In genomic region chr2:85697096-85697495, GRCh38 we compare ENCODE assay signal across 27 cellular contexts. TPM values are rescaled to one million over a fixed set of nuclear protein-coding genes. Genes with fewer than 3 reads are reported as not detected.
A peak's percentile ranks its signal among the peaks of the same experiment; 100 is the strongest.
DNase-seq lines count a peak whose midpoint lies in the region; ATAC-seq, FAIRE-seq and TF ChIP-seq lines count a peak whose summit lies in the region.
"Had no signal": no experiment of that assay in that cellular context is flagged by ENCODE, and none has a peak within 500 bp of the region (broad histone marks: within the 10 kb centered on the region; RNA-seq: fewer than 3 reads in every experiment).

No MANE protein-coding gene starts in this region.

- H3K4me3 Mint-ChIP-seq in activated CD4-positive, alpha-beta memory T cell treated with anti-CD3 and anti-CD28 coated beads, Interleukin-2, amount 10 ng/mL, durations not matched to agents 7 days and 5 days, result peak overlapping the region; percentile 31
- no peak overlapping the region for H3K4me3 Mint-ChIP-seq in activated CD4-positive, alpha-beta memory T cell treated with anti-CD3 and anti-CD28 coated beads for 36 hours
- peak overlapping the region; percentile 13 for H3K4me3 Mint-ChIP-seq in CD8-positive, alpha-beta T cell
- peak overlapping the region; percentile 57 for H3K4me3 Mint-ChIP-seq in astrocyte (ENCODE audit: unreplicated experiment)
- H3K4me3 Mint-ChIP-seq in natural killer cell treated with Interleukin-12 subunit alpha and Interleukin-12 subunit beta and Interleukin-15 and Interleukin-18, amount 100 ng/mL, for 72 hours, result peak overlapping the region; percentile 94
- H3K4me3 Mint-ChIP-seq: CD4-positive, alpha-beta T cell had no signal

- no peaks in the 10 kb centered on the region for H3K4me1 ChIP-seq in CD8-positive, alpha-beta T cell (ENCODE audit: insufficient read depth, low read length)
- peaks cover 12% of the 10 kb centered on the region for H3K4me1 ChIP-seq in astrocyte (ENCODE audit: insufficient read depth, low read length)
- H3K4me1 ChIP-seq: BE2C had no signal

- H3K4me2 ChIP-seq in astrocyte (ENCODE audit: low read length), result no peak overlapping the region

- CTCF ChIA-PET in activated CD4-positive, alpha-beta memory T cell treated with anti-CD3 and anti-CD28 coated beads, Interleukin-2, amount 10 ng/mL, durations not matched to agents 7 days and 5 days (lab: Charles Lee), result interaction anchor here (1.0 to 3.6 kb wide), 5 partner anchors 10 to 60 kb away, joined by 3 to 21 read pairs (median 4); no protein-coding TSS in a partner anchor
- CTCF ChIA-PET in activated CD4-positive, alpha-beta memory T cell treated with anti-CD3 and anti-CD28 coated beads for 36 hours (lab: Charles Lee), result interaction anchor here (1.0 to 5.4 kb wide), 2 partner anchors 9 to 18 kb away, joined by 3 to 34 read pairs; no protein-coding TSS in a partner anchor
- CTCF ChIA-PET in CD8-positive, alpha-beta T cell (lab: Charles Lee), result interaction anchor here (0.8 to 4.5 kb wide), 3 partner anchors 10 to 117 kb away, joined by 3 to 18 read pairs (median 3); no protein-coding TSS in a partner anchor

- H3K79me2 ChIP-seq in astrocyte (ENCODE audit: insufficient read depth, low read length), result no peaks in the 10 kb centered on the region

- no peak overlapping the region for H2AFZ ChIP-seq in astrocyte (ENCODE audit: low read depth, low read length)
- H2AFZ ChIP-seq: GM23248 had no signal

- H3K9me3 Mint-ChIP-seq in activated CD4-positive, alpha-beta memory T cell treated with anti-CD3 and anti-CD28 coated beads, Interleukin-2, amount 10 ng/mL, durations not matched to agents 7 days and 5 days, result no peaks in the 10 kb centered on the region
- H3K9me3 Mint-ChIP-seq in activated CD4-positive, alpha-beta memory T cell treated with anti-CD3 and anti-CD28 coated beads for 36 hours, result no peaks in the 10 kb centered on the region
- H3K9me3 Mint-ChIP-seq in CD8-positive, alpha-beta T cell, result no peaks in the 10 kb centered on the region
- H3K9me3 Mint-ChIP-seq in astrocyte (ENCODE audit: unreplicated experiment), result no peaks in the 10 kb centered on the region
- no peaks in the 10 kb centered on the region for H3K9me3 Mint-ChIP-seq in natural killer cell treated with Interleukin-12 subunit alpha and Interleukin-12 subunit beta and Interleukin-15 and Interleukin-18, amount 100 ng/mL, for 72 hours
- H3K9me3 Mint-ChIP-seq: CD4-positive, alpha-beta T cell had no signal

- TF ChIP-seq CTCF in CD8-positive, alpha-beta T cell (IDR thresholded peaks at IDR 0.05), result no peak
- TF ChIP-seq CTCF in astrocyte (IDR thresholded peaks at IDR 0.05; ENCODE audit: insufficient read depth, low read depth, low read length), result no peak

- no peak overlapping the region for H3K9ac ChIP-seq in astrocyte (ENCODE audit: low read length)
- H3K9ac ChIP-seq: GM23248 had no signal

- H3K27ac Mint-ChIP-seq in activated CD4-positive, alpha-beta memory T cell treated with anti-CD3 and anti-CD28 coated beads, Interleukin-2, amount 10 ng/mL, durations not matched to agents 7 days and 5 days, result peak overlapping the region; percentile 64
- H3K27ac Mint-ChIP-seq in activated CD4-positive, alpha-beta memory T cell treated with anti-CD3 and anti-CD28 coated beads for 36 hours, result no peak overlapping the region
- H3K27ac Mint-ChIP-seq in CD8-positive, alpha-beta T cell, result no peak overlapping the region
- no peak overlapping the region for H3K27ac Mint-ChIP-seq in astrocyte (ENCODE audit: unreplicated experiment)
- H3K27ac Mint-ChIP-seq in natural killer cell treated with Interleukin-12 subunit alpha and Interleukin-12 subunit beta and Interleukin-15 and Interleukin-18, amount 100 ng/mL, for 72 hours, result peak overlapping the region; percentile 84 to 99
- H3K27ac Mint-ChIP-seq: CD4-positive, alpha-beta T cell had no signal

- no peaks in the 10 kb centered on the region for H3K27me3 Mint-ChIP-seq in activated CD4-positive, alpha-beta memory T cell treated with anti-CD3 and anti-CD28 coated beads, Interleukin-2, amount 10 ng/mL, durations not matched to agents 7 days and 5 days
- no peaks in the 10 kb centered on the region for H3K27me3 Mint-ChIP-seq in activated CD4-positive, alpha-beta memory T cell treated with anti-CD3 and anti-CD28 coated beads for 36 hours
- no peaks in the 10 kb centered on the region for H3K27me3 Mint-ChIP-seq in CD8-positive, alpha-beta T cell (ENCODE audit: low read depth)
- H3K27me3 Mint-ChIP-seq in astrocyte (ENCODE audit: low read depth, unreplicated experiment), result peaks cover 33% of the 10 kb centered on the region
- H3K27me3 Mint-ChIP-seq in natural killer cell treated with Interleukin-12 subunit alpha and Interleukin-12 subunit beta and Interleukin-15 and Interleukin-18, amount 100 ng/mL, for 72 hours, result no peaks in the 10 kb centered on the region
- H3K27me3 Mint-ChIP-seq: CD4-positive, alpha-beta T cell had no signal

- no peak overlapping the region for H3K27ac ChIP-seq in CD8-positive, alpha-beta T cell (ENCODE audit: low read depth, low read length)
- H3K27ac ChIP-seq in astrocyte (ENCODE audit: low read depth, low read length), result no peak overlapping the region
- H3K27ac ChIP-seq: GM23248 had no signal

- intact Hi-C loops in activated CD4-positive, alpha-beta memory T cell treated with anti-CD3 and anti-CD28 coated beads for 36 hours (cut with micrococcal nuclease), result no loop called here
- intact Hi-C loops in CD8-positive, alpha-beta T cell (cut with DNase I, micrococcal nuclease), result no loop called here

- H4K20me1 ChIP-seq in astrocyte (ENCODE audit: insufficient read depth, low read length), result no peaks in the 10 kb centered on the region

- no peaks in the 10 kb centered on the region for H3K9me3 ChIP-seq in CD8-positive, alpha-beta T cell (ENCODE audit: low read length)
- no peaks in the 10 kb centered on the region for H3K9me3 ChIP-seq in astrocyte (ENCODE audit: insufficient read depth, low read depth, low read length)
- H3K9me3 ChIP-seq: BE2C had no signal

- DNase-seq in activated CD4-positive, alpha-beta memory T cell treated with anti-CD3 and anti-CD28 coated beads, Interleukin-2, amount 10 ng/mL, durations not matched to agents 7 days and 5 days, result peak; percentile 12
- no peak for DNase-seq in activated CD4-positive, alpha-beta memory T cell treated with anti-CD3 and anti-CD28 coated beads for 36 hours
- DNase-seq in CD8-positive, alpha-beta T cell, result peak in 1 of 7 experiments; percentile 42
- DNase-seq in astrocyte (ENCODE audit: low read depth) (no peak), RKO (ENCODE audit: low spot score) (no peak), H4 (ENCODE audit: low spot score) (no peak), COLO668 (lab: John Stamatoyannopoulos, UW; ENCODE audit: unreplicated experiment) (no peak)
- DNase-seq in natural killer cell treated with Interleukin-12 subunit alpha and Interleukin-12 subunit beta and Interleukin-15 and Interleukin-18, amount 100 ng/mL, for 72 hours (ENCODE audit: low spot score), result peak; percentile 5
- DNase-seq: BE2C; CD4-positive, alpha-beta T cell; DMS53; EL; GM23248; HCEC 1CT; NCI-H1105; NCI-H1694; NCI-H2081 treated with DMSO at 0.1 percent for 48 hours; NCI-H510A; NCI-H748 treated with DMSO at 0.1 percent for 48 hours; NK-92 treated with Interleukin-12 subunit alpha and Interleukin-12 subunit beta, amount 100 ng/mL, for 24 hours; Right ventricle myocardium superior had no signal

- H3K4me3 ChIP-seq in CD8-positive, alpha-beta T cell (ENCODE audit: low read depth, low read length), result no peak overlapping the region
- H3K4me3 ChIP-seq in astrocyte (ENCODE audit: insufficient read depth, low read depth, low read length), result no peak overlapping the region
- H3K4me3 ChIP-seq: GM12878, GM23248 had no signal

- POLR2A ChIA-PET in activated CD4-positive, alpha-beta memory T cell treated with anti-CD3 and anti-CD28 coated beads, Interleukin-2, amount 10 ng/mL, durations not matched to agents 7 days and 5 days (lab: Charles Lee), result interaction anchor here (0.7 to 3.0 kb wide), 5 partner anchors 11 to 127 kb away, joined by 3 to 14 read pairs (median 3); no protein-coding TSS in a partner anchor
- POLR2A ChIA-PET in activated CD4-positive, alpha-beta memory T cell treated with anti-CD3 and anti-CD28 coated beads for 36 hours (lab: Charles Lee), result no interaction called here
- POLR2A ChIA-PET in CD8-positive, alpha-beta T cell (lab: Charles Lee), result no interaction called here

- no peak for ATAC-seq in CD8-positive, alpha-beta T cell
- ATAC-seq in natural killer cell treated with Interleukin-12 subunit alpha and Interleukin-12 subunit beta and Interleukin-15 and Interleukin-18, amount 100 ng/mL, for 72 hours, result no peak
- ATAC-seq: GM12878 had no signal

- no peaks in the 10 kb centered on the region for H3K36me3 ChIP-seq in CD8-positive, alpha-beta T cell (ENCODE audit: insufficient read depth, low read length)
- H3K36me3 ChIP-seq in astrocyte (ENCODE audit: insufficient read depth, low read length), result no peaks in the 10 kb centered on the region
- H3K36me3 ChIP-seq: BE2C had no signal

- H3K27me3 ChIP-seq in CD8-positive, alpha-beta T cell (ENCODE audit: insufficient read depth, low read length), result no peaks in the 10 kb centered on the region
- peaks cover 7% of the 10 kb centered on the region for H3K27me3 ChIP-seq in astrocyte (ENCODE audit: insufficient read depth, low read length)
- H3K27me3 ChIP-seq: BE2C had no signal

- H3K4me1 Mint-ChIP-seq in activated CD4-positive, alpha-beta memory T cell treated with anti-CD3 and anti-CD28 coated beads, Interleukin-2, amount 10 ng/mL, durations not matched to agents 7 days and 5 days, result peaks cover 48% of the 10 kb centered on the region
- H3K4me1 Mint-ChIP-seq in activated CD4-positive, alpha-beta memory T cell treated with anti-CD3 and anti-CD28 coated beads for 36 hours (ENCODE audit: low read depth), result peaks cover 4% of the 10 kb centered on the region
- peaks cover 2% of the 10 kb centered on the region for H3K4me1 Mint-ChIP-seq in CD8-positive, alpha-beta T cell (ENCODE audit: low read depth)
- H3K4me1 Mint-ChIP-seq in astrocyte (ENCODE audit: low read depth, unreplicated experiment), result peaks cover 12% of the 10 kb centered on the region
- peaks cover 82% of the 10 kb centered on the region in 2 donors for H3K4me1 Mint-ChIP-seq in natural killer cell treated with Interleukin-12 subunit alpha and Interleukin-12 subunit beta and Interleukin-15 and Interleukin-18, amount 100 ng/mL, for 72 hours (ENCODE audit: low read depth in 2 of 2)

- no peak for FAIRE-seq in astrocyte (lab: Jason Lieb, UNC)
- FAIRE-seq: GM12878, GM19239, HTR-8/SVneo, RCC 7860 had no signal

- H3K36me3 Mint-ChIP-seq in activated CD4-positive, alpha-beta memory T cell treated with anti-CD3 and anti-CD28 coated beads, Interleukin-2, amount 10 ng/mL, durations not matched to agents 7 days and 5 days (ENCODE audit: low read depth), result peaks cover 3% of the 10 kb centered on the region
- no peaks in the 10 kb centered on the region for H3K36me3 Mint-ChIP-seq in activated CD4-positive, alpha-beta memory T cell treated with anti-CD3 and anti-CD28 coated beads for 36 hours
- H3K36me3 Mint-ChIP-seq in CD8-positive, alpha-beta T cell, result no peaks in the 10 kb centered on the region
- no peaks in the 10 kb centered on the region for H3K36me3 Mint-ChIP-seq in astrocyte (ENCODE audit: low read depth, unreplicated experiment)
- H3K36me3 Mint-ChIP-seq in natural killer cell treated with Interleukin-12 subunit alpha and Interleukin-12 subunit beta and Interleukin-15 and Interleukin-18, amount 100 ng/mL, for 72 hours, result peaks cover 21% of the 10 kb centered on the region

RNA-seq across cellular contexts. Expression of gene GNLY, which starts 2.9 kb away (rescaled TPM):
- 100 to 1,000 TPM; 569 to 599 TPM for total RNA-seq in activated CD4-positive, alpha-beta memory T cell treated with anti-CD3 and anti-CD28 coated beads, Interleukin-2, amount 10 ng/mL, durations not matched to agents 7 days and 5 days
- total RNA-seq in activated CD4-positive, alpha-beta memory T cell treated with anti-CD3 and anti-CD28 coated beads for 36 hours, result 10 to 100 TPM; 21.5 to 22.8 TPM
- 10 to 100 TPM; 90.8 to 92.9 TPM for total RNA-seq in CD8-positive, alpha-beta T cell
- total RNA-seq in astrocyte, result not detected in 2 replicates
- total RNA-seq in natural killer cell treated with Interleukin-12 subunit alpha and Interleukin-12 subunit beta and Interleukin-15 and Interleukin-18, amount 100 ng/mL, for 72 hours, result 100 to 1,000 TPM; 599 to 903 TPM
- total RNA-seq in H4 (2014; rRNA removed; shearing (Covaris generic)), result not detected in 2 replicates
- total RNA-seq: A172, GM23248, OCI-LY7 had no signal

RNA-seq across cellular contexts. Expression of gene SFTPB, which starts 29.1 kb away (rescaled TPM):
- not detected for total RNA-seq in activated CD4-positive, alpha-beta memory T cell treated with anti-CD3 and anti-CD28 coated beads, Interleukin-2, amount 10 ng/mL, durations not matched to agents 7 days and 5 days
- not detected for total RNA-seq in activated CD4-positive, alpha-beta memory T cell treated with anti-CD3 and anti-CD28 coated beads for 36 hours
- not detected for total RNA-seq in CD8-positive, alpha-beta T cell
- total RNA-seq in astrocyte, result not detected in 2 replicates
- not detected for total RNA-seq in natural killer cell treated with Interleukin-12 subunit alpha and Interleukin-12 subunit beta and Interleukin-15 and Interleukin-18, amount 100 ng/mL, for 72 hours
- total RNA-seq in H4 (2014; rRNA removed; shearing (Covaris generic)), result not detected in 2 replicates
- total RNA-seq: A172; CD4-positive, alpha-beta T cell; GM23248; OCI-LY7 had no signal

RNA-seq across cellular contexts. Expression of gene ATOH8, which starts 56.7 kb away (rescaled TPM):
- under 1 TPM; 0.55 to 0.78 TPM for total RNA-seq in activated CD4-positive, alpha-beta memory T cell treated with anti-CD3 and anti-CD28 coated beads, Interleukin-2, amount 10 ng/mL, durations not matched to agents 7 days and 5 days
- not detected for total RNA-seq in activated CD4-positive, alpha-beta memory T cell treated with anti-CD3 and anti-CD28 coated beads for 36 hours
- total RNA-seq in CD8-positive, alpha-beta T cell, result under 1 TPM; 0.22 to 0.39 TPM
- total RNA-seq in astrocyte, result 1.2 and 1.9 TPM in 2 replicates
- total RNA-seq in natural killer cell treated with Interleukin-12 subunit alpha and Interleukin-12 subunit beta and Interleukin-15 and Interleukin-18, amount 100 ng/mL, for 72 hours, result not detected
- total RNA-seq in H4 (2014; rRNA removed; shearing (Covaris generic)), result 13.1 and 13.6 TPM in 2 replicates
- total RNA-seq: CD4-positive, alpha-beta T cell; GM12878 had no signal

Comparison
In these comparisons a context has a peak if more than half of its experiments do, and no peak if none do; other contexts are left out.
1. DNase-seq: peak in activated CD4-positive, alpha-beta memory T cell treated with anti-CD3 and anti-CD28 coated beads, Interleukin-2, amount 10 ng/mL, durations not matched to agents 7 days and 5 days (single experiment) and natural killer cell treated with Interleukin-12 subunit alpha and Interleukin-12 subunit beta and Interleukin-15 and Interleukin-18, amount 100 ng/mL, for 72 hours (single experiment); none in activated CD4-positive, alpha-beta memory T cell treated with anti-CD3 and anti-CD28 coated beads for 36 hours (single experiment), astrocyte (single experiment), RKO (single experiment), H4 (single experiment) and COLO668 (single experiment).
2. H3K27ac Mint-ChIP-seq: peak in activated CD4-positive, alpha-beta memory T cell treated with anti-CD3 and anti-CD28 coated beads, Interleukin-2, amount 10 ng/mL, durations not matched to agents 7 days and 5 days (single experiment) and natural killer cell treated with Interleukin-12 subunit alpha and Interleukin-12 subunit beta and Interleukin-15 and Interleukin-18, amount 100 ng/mL, for 72 hours (2 of 2); none in activated CD4-positive, alpha-beta memory T cell treated with anti-CD3 and anti-CD28 coated beads for 36 hours (single experiment), CD8-positive, alpha-beta T cell (single experiment) and astrocyte (single experiment).
3. RNA of gene GNLY, which starts 2.9 kb away (total RNA-seq): 599 to 903 TPM in natural killer cell treated with Interleukin-12 subunit alpha and Interleukin-12 subunit beta and Interleukin-15 and Interleukin-18, amount 100 ng/mL, for 72 hours, 569 to 599 TPM in activated CD4-positive, alpha-beta memory T cell treated with anti-CD3 and anti-CD28 coated beads, Interleukin-2, amount 10 ng/mL, durations not matched to agents 7 days and 5 days, 90.8 to 92.9 TPM in CD8-positive, alpha-beta T cell and 21.5 to 22.8 TPM in activated CD4-positive, alpha-beta memory T cell treated with anti-CD3 and anti-CD28 coated beads for 36 hours; not detected in astrocyte and not detected in H4; every median in the first group is over 10 times any median in the second.